ENCODE assay signal across 16 cellular contexts in the genomic region with DNA sequence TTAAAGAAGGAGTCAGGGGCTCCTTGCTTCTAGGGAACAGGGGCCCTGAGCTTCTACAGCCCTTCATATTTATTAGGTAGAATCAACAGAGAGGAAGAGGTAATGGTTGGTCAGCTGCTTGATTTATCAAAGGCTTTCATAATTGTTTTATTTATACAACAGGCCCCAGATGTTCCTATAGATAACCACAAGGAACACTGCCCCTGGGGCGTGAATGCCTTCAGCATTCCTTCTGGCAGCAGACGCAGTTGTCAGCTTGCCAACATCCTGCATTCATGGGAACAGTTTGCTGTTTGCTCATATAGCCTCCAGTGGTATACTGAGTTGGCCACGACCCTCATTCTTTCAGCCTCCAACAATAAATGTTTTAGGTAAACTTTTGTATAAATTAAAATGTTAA.
DNase-seq lines count a peak whose midpoint lies in the region; ATAC-seq and TF ChIP-seq lines count a peak whose summit lies in the region.
"Had no signal": no experiment of that assay in that cellular context is flagged by ENCODE, and none has a peak within 500 bp of the region (broad histone marks: within the 10 kb centered on the region; RNA-seq: fewer than 3 reads in every experiment).

No MANE protein-coding gene starts in this region.

- H3K27me3 Mint-ChIP-seq in activated naive CD8-positive, alpha-beta T cell treated with anti-CD3 and anti-CD28 coated beads for 36 hours: no peaks in the 10 kb centered on the region

- ATAC-seq in GM18502 (IDR thresholded peaks at IDR 0.05; ENCODE audit: poor library complexity, unreplicated experiment) (no peak), HG03095 (IDR thresholded peaks at IDR 0.05; ENCODE audit: unreplicated experiment) (no peak)
- ATAC-seq: natural killer cell; stimulated activated naive CD8-positive, alpha-beta T cell treated with anti-CD3 and anti-CD28 coated beads, Interleukin-15, Interleukin-2, amounts not matched to agents 100 U/mL and 50 U/mL, for 24 hours had no signal

- H3K4me3 Mint-ChIP-seq in activated naive CD8-positive, alpha-beta T cell treated with anti-CD3 and anti-CD28 coated beads for 36 hours: no peak overlapping the region
- H3K4me3 Mint-ChIP-seq: natural killer cell had no signal

- H3K4me1 Mint-ChIP-seq in activated naive CD8-positive, alpha-beta T cell treated with anti-CD3 and anti-CD28 coated beads for 36 hours: no peaks in the 10 kb centered on the region
- H3K4me1 Mint-ChIP-seq: natural killer cell had no signal

- peak overlapping the region; percentile 75 for H3K27ac ChIP-seq in brain microvascular endothelial cell
- H3K27ac ChIP-seq: BLaER1, sigmoid colon had no signal

- H3K36me3 ChIP-seq in brain microvascular endothelial cell (replicated peaks): no peaks in the 10 kb centered on the region
- H3K36me3 ChIP-seq: BLaER1, sigmoid colon had no signal

- peaks cover 10% of the 10 kb centered on the region for H3K9me3 Mint-ChIP-seq in activated naive CD8-positive, alpha-beta T cell treated with anti-CD3 and anti-CD28 coated beads for 36 hours

- in situ Hi-C loops in Caki2 (cut with HindIII; ENCODE audit: low pct_unique_long_range_greater_than_20kb, low sequenced_read_pairs): no loop called here
- in situ Hi-C loops in brain microvascular endothelial cell (cut with HindIII; ENCODE audit: low pct_ligation_motif_present, low sequenced_read_pairs): no loop called here

- DNase-seq in Caki2 (ENCODE audit: low read depth): peak; percentile 17
- DNase-seq in M059J (ENCODE audit: low read depth): peak; percentile 4
- peak; percentile 90 for DNase-seq in brain microvascular endothelial cell
- peak; percentile 4 for DNase-seq in kidney tubule cell (ENCODE audit: low spot score)
- no peak for DNase-seq in effector CD4-positive, alpha-beta T cell
- no peak for DNase-seq in activated naive CD8-positive, alpha-beta T cell treated with anti-CD3 and anti-CD28 coated beads for 36 hours
- DNase-seq: GOT3; head of caudate nucleus; KBM-7; natural killer cell; NCI-H2029 treated with DMSO at 0.1 percent for 48 hours; sigmoid colon; stimulated activated naive CD8-positive, alpha-beta T cell treated with anti-CD3 and anti-CD28 coated beads, Interleukin-15, Interleukin-2, amounts not matched to agents 100 U/mL and 50 U/mL, for 24 hours had no signal

- no peaks in the 10 kb centered on the region for H3K36me3 Mint-ChIP-seq in activated naive CD8-positive, alpha-beta T cell treated with anti-CD3 and anti-CD28 coated beads for 36 hours
- H3K36me3 Mint-ChIP-seq: natural killer cell had no signal

- H3K4me3 ChIP-seq in brain microvascular endothelial cell (ENCODE audit: low read depth, low read length): no peak overlapping the region
- H3K4me3 ChIP-seq: BLaER1, sigmoid colon had no signal

- H3K27me3 ChIP-seq in brain microvascular endothelial cell (replicated peaks): no peaks in the 10 kb centered on the region
- H3K27me3 ChIP-seq: BLaER1, sigmoid colon had no signal

- no peak for TF ChIP-seq CTCF in brain microvascular endothelial cell (IDR thresholded peaks at IDR 0.05; ENCODE audit: low read depth, low read length, missing control alignments)

- H3K27ac Mint-ChIP-seq in activated naive CD8-positive, alpha-beta T cell treated with anti-CD3 and anti-CD28 coated beads for 36 hours: no peak overlapping the region
- H3K27ac Mint-ChIP-seq: natural killer cell had no signal

Comparison
In these comparisons a context has a peak if more than half of its experiments do, and no peak if none do; other contexts are left out.
1. DNase-seq: peak in Caki2 (single experiment), M059J (single experiment), brain microvascular endothelial cell (single experiment) and kidney tubule cell (single experiment); none in effector CD4-positive, alpha-beta T cell (single experiment) and activated naive CD8-positive, alpha-beta T cell treated with anti-CD3 and anti-CD28 coated beads for 36 hours (single experiment).